Comparison of ENCODE assay signal across 9 cellular contexts in genomic region chr4:76546282-76547166, GRCh38.
DNase-seq lines count a peak whose midpoint lies in the region; ATAC-seq and TF ChIP-seq lines count a peak whose summit lies in the region.
"Had no signal": no experiment of that assay in that cellular context is flagged by ENCODE, and none has a peak within 500 bp of the region (broad histone marks: within the 10 kb centered on the region; RNA-seq: fewer than 3 reads in every experiment).

No MANE protein-coding gene starts in this region.

- peak; percentile 68 for DNase-seq in HS-5 (ENCODE audit: low read depth)
- peak; percentile 83 for DNase-seq in astrocyte of the cerebellum (ENCODE audit: low read depth)
- DNase-seq in kidney tubule cell (ENCODE audit: low spot score): peak; percentile 91
- no peak for DNase-seq in COLO668 (lab: John Stamatoyannopoulos, UW; ENCODE audit: unreplicated experiment)
- no peak for DNase-seq in NCI-H345 (lab: John Stamatoyannopoulos, UW)
- DNase-seq in stimulated activated CD4-positive, alpha-beta T cell treated with anti-CD3 and anti-CD28 coated beads, Interleukin-12 subunit alpha, Interleukin-12 subunit beta, amount 100 ng/mL, for 4 hours: no peak

- H3K79me2 ChIP-seq in ACC112 (ENCODE audit: control insufficient read depth, insufficient read depth, low read length, unreplicated experiment): no peaks in the 10 kb centered on the region
- H3K79me2 ChIP-seq: parathyroid adenoma had no signal

- H3K27ac ChIP-seq in ACC112 (ENCODE audit: low read depth, low read length): no peak overlapping the region; the same call in 1 of the 2 replicates
- H3K27ac ChIP-seq: parathyroid adenoma had no signal

- H3K27me3 ChIP-seq in ACC112 (ENCODE audit: insufficient read depth, low read length): no peaks in the 10 kb centered on the region

- H3K4me1 ChIP-seq in ACC112 (ENCODE audit: control insufficient read depth, insufficient read depth, low read length, unreplicated experiment): peaks cover 14% of the 10 kb centered on the region
- H3K4me1 ChIP-seq: parathyroid adenoma had no signal

- TF ChIP-seq CTCF in astrocyte of the cerebellum (IDR thresholded peaks at IDR 0.05; ENCODE audit: low read depth, low read length, missing control alignments): no peak

- ATAC-seq in HG02763 (IDR thresholded peaks at IDR 0.05; ENCODE audit: unreplicated experiment): no peak

- in situ Hi-C loops in astrocyte of the cerebellum (cut with HindIII; ENCODE audit: low sequenced_read_pairs): loop anchor here (25.0 kb wide), 1 partner anchor 416 kb away; no protein-coding TSS in a partner anchor

- no peaks in the 10 kb centered on the region for H3K36me3 ChIP-seq in ACC112 (ENCODE audit: insufficient read depth, low read length)

- peak overlapping the region; percentile 6 for H2AFZ ChIP-seq in ACC112 (ENCODE audit: low read length, unreplicated experiment)
- H2AFZ ChIP-seq: parathyroid adenoma had no signal

- H3K4me3 ChIP-seq in ACC112 (ENCODE audit: low read depth, low read length) (no peak overlapping the region), astrocyte of the cerebellum (ENCODE audit: low read depth, low read length) (no peak overlapping the region)

Comparison
In these comparisons a context has a peak if more than half of its experiments do, and no peak if none do; other contexts are left out.
1. DNase-seq: peak in HS-5 (single experiment), astrocyte of the cerebellum (single experiment) and kidney tubule cell (single experiment); none in COLO668 (single experiment), NCI-H345 (single experiment) and stimulated activated CD4-positive, alpha-beta T cell treated with anti-CD3 and anti-CD28 coated beads, Interleukin-12 subunit alpha, Interleukin-12 subunit beta, amount 100 ng/mL, for 4 hours (single experiment).